In the genomic region with DNA sequence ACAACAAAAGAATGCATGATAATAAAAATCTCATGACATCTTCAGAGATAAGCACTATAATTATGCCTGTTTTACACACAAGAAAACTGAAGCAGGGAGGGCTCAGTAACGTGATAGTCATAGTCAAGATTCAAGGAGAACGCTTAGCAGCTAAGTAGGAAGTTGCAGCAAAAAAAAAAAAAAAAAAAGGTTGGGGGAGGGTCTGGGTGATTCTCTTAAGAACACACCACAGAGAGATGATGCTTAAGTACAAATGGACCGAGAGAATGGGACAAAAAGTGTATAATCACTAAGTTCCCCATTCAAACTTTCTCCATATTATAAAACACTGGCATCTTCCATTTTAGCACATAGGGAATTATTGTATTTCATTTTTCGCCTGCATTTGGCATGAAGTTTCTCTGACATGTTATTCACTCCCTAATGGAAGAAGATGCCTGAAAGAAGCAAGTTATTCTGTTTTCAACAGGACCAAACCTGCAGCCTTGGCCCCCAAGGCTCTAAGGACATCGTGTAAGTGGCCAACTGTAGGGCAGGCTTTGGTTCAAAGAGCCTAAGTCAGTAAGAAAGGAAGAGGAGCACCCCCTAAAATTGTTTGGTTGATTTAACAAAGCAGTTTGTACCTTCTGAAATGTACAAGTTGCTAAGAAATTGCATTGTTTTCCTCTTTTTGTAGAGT, we compare ENCODE assay signal across 11 cellular contexts.
"Had no signal": no experiment of that assay in that cellular context is flagged by ENCODE, and none has a peak within 500 bp of the region (broad histone marks: within the 10 kb centered on the region; RNA-seq: fewer than 3 reads in every experiment).

No MANE protein-coding gene starts in this region.

- H3K9me3 ChIP-seq: breast epithelium, pancreas, thoracic aorta had no signal

- H3K4me1 ChIP-seq: breast epithelium had no signal

- H3K4me3 ChIP-seq: breast epithelium, pancreas, thoracic aorta had no signal

- ATAC-seq: activated CD8-positive, alpha-beta memory T cell treated with anti-CD3 and anti-CD28 coated beads, Interleukin-2, amount 10 ng/mL, durations not matched to agents 7 days and 5 days had no signal

- H3K36me3 ChIP-seq: breast epithelium, pancreas, thoracic aorta had no signal

- DNase-seq: activated CD4-positive, alpha-beta T cell treated with anti-CD3 and anti-CD28 coated beads, Interleukin-2, amount 50 U/mL, for 48 hours; activated CD4-positive, CD25-positive, alpha-beta regulatory T cell treated with anti-CD3 and anti-CD28 coated beads, Interleukin-2, amount 50 U/mL, for 72 hours; activated CD8-positive, alpha-beta memory T cell treated with anti-CD3 and anti-CD28 coated beads, Interleukin-2, amount 10 ng/mL, durations not matched to agents 7 days and 5 days; activated gamma-delta T cell; activated T-cell treated with anti-CD3 and anti-CD28 coated beads, Interleukin-2, amount 50 U/mL, for 48 hours; pancreas; stimulated activated CD4-positive, alpha-beta T cell treated with anti-CD3 and anti-CD28 coated beads, Interleukin-15, amount 100 ng/mL, for 24 hours; stimulated activated CD4-positive, alpha-beta T cell treated with anti-CD3 and anti-CD28 coated beads, Interleukin-4, amount 100 ng/mL, for 4 hours; stimulated activated naive CD8-positive, alpha-beta T cell treated with anti-CD3 and anti-CD28 coated beads, Interleukin-15, amount 100 ng/mL, for 72 hours had no signal

- H3K27ac ChIP-seq: breast epithelium, pancreas, thoracic aorta had no signal

- H3K27me3 ChIP-seq: breast epithelium, pancreas had no signal
